Comparison of ENCODE assay signal across 8 cellular contexts in the genomic region with DNA sequence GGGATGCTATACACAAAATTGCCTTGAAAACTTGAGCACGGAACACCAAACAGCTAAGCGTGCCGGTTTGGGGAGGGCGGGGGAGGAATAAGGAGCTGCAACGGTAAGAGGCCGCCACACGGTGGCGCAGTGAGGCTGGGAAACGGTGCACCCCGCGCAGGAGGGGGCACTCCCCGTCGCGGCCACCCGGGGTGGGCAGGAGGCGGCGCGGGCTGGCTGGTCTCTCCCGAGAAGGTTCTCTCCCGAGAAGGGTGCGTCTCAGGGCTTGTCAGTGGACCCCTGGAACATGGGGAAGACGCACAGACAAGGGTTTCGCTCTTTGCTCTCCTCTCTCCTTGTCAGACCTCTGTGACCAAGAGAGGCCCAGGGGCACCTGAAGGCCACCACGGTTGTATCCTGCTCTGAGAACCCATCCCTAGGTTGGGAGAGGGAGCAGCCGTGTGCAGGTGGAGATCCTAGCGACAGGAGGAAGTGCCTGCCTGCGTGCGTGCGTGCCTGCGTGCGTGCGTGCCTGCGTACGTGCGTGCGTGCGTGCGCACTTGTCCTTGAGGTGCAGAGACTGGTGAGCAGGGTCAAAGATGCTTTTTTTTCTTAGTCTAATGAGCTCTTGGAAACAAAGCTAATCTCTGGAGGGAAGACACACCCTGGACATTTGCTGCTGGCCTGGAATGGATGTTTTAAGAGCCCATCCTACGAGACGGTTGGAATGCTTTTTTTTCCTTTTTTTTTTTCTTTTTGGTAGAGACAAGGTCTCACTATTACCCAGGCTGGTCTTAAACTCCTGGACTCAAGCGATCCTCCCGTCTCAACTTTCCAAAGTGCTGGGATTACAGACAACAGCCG. TPM values are rescaled to one million over a fixed set of nuclear protein-coding genes. Genes with fewer than 3 reads are reported as not detected.
DNase-seq lines count a peak whose midpoint lies in the region; ATAC-seq and TF ChIP-seq lines count a peak whose summit lies in the region.

No MANE protein-coding gene starts in this region.

- H3K4me3 ChIP-seq in GM12875 (ENCODE audit: low read depth, low read length) (no peak overlapping the region), astrocyte of the spinal cord (ENCODE audit: low read depth, low read length) (peak overlapping the region; percentile 14), iPS-15b (ENCODE audit: low read depth, low read length) (peak overlapping the region; percentile 57)

- H3K36me3 ChIP-seq in iPS-15b (ENCODE audit: control insufficient read depth, insufficient read depth, low read length), result no peaks in the 10 kb centered on the region

- in situ Hi-C loops in astrocyte of the spinal cord (cut with HindIII; ENCODE audit: low sequenced_read_pairs), result no loop called here

- no peaks in the 10 kb centered on the region for H3K9me3 ChIP-seq in iPS-15b (ENCODE audit: control insufficient read depth, insufficient read depth, low read length)

- H3K27me3 ChIP-seq in iPS-15b (ENCODE audit: control insufficient read depth, insufficient read depth, low read length), result peaks cover 2% of the 10 kb centered on the region

- TF ChIP-seq CTCF in GM12875 (IDR thresholded peaks at IDR 0.05; ENCODE audit: borderline replicate concordance, insufficient read depth, low read depth, low read length), result peak; percentile 92
- peak; percentile 88 for TF ChIP-seq CTCF in astrocyte of the spinal cord (IDR thresholded peaks at IDR 0.05; ENCODE audit: low read depth, low read length)

- peaks cover 15% of the 10 kb centered on the region for H3K4me1 ChIP-seq in iPS-15b (ENCODE audit: control insufficient read depth, insufficient read depth, low read length)

- peak; percentile 89 for ATAC-seq in HG02642 (IDR thresholded peaks at IDR 0.05; ENCODE audit: poor library complexity, unreplicated experiment)

- peak; percentile 74 to 98 (median 97) for DNase-seq in NCI-H1417 (lab: John Stamatoyannopoulos, UW)
- peak; percentile 22 for DNase-seq in T1000 (lab: John Stamatoyannopoulos, UW)
- peak; percentile 47 for DNase-seq in astrocyte of the spinal cord (ENCODE audit: low read depth, low spot score)
- DNase-seq in stimulated activated CD4-positive, alpha-beta T cell treated with anti-CD3 and anti-CD28 coated beads, Interleukin-12 subunit alpha, Interleukin-12 subunit beta, amount 100 ng/mL, for 24 hours (ENCODE audit: low read depth in 2 of 2), result peak; percentile 47 to 59
- DNase-seq in A172 (ENCODE audit: low spot score), result no peak

- no peak overlapping the region for H3K9ac ChIP-seq in iPS-15b (ENCODE audit: low read depth, low read length)

RNA-seq across cellular contexts. Expression of gene JAM3, which starts 18.1 kb away (rescaled TPM):
- total RNA-seq in A172 (2014; rRNA removed; shearing (Covaris generic)), result 43.0 and 47.2 TPM in 2 replicates
